ENCODE assay signal across 11 cellular contexts in the genomic region with DNA sequence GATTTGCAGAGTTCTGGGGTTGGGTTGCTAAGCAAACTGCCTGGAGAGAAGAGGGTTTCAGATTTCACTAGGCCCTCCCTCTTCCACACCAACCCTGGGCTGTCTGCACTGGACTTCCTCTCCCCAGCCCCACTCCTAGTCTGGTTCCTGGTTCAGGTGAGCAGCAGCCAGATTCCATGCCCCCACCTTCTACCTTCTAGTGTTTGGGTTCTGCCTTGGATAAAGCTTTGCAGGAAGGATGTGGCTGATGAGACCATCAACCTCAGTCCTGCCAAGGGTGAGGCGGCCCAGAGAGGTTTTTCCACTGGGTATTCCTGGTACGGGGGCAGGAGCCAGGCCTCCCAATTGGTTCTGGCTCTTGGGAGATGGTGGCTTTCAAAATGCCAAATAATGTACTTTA.
DNase-seq lines count a peak whose midpoint lies in the region; ATAC-seq and TF ChIP-seq lines count a peak whose summit lies in the region.
"Had no signal": no experiment of that assay in that cellular context is flagged by ENCODE, and none has a peak within 500 bp of the region (broad histone marks: within the 10 kb centered on the region; RNA-seq: fewer than 3 reads in every experiment).

No MANE protein-coding gene starts in this region.

- H3K4me1 ChIP-seq in HCT116 (ENCODE audit: control insufficient read depth in 1 of 2, insufficient read depth in 2 of 2, low read length in 2 of 2) (peaks cover 20 to 53% of the 10 kb centered on the region in 2 experiments), uterus (no peaks in the 10 kb centered on the region)

- H3K27me3 ChIP-seq in HCT116 (ENCODE audit: insufficient read depth, low read length) (no peaks in the 10 kb centered on the region), WERI-Rb-1 (ENCODE audit: insufficient read depth, low read depth, severe bottlenecking) (no peaks in the 10 kb centered on the region), uterus (no peaks in the 10 kb centered on the region)

- TF ChIP-seq POLR2A in HCT116 (IDR thresholded peaks at IDR 0.05; ENCODE audit: borderline replicate concordance, extremely low read depth, insufficient read depth, insufficient read length) (no peak), lower leg skin (IDR thresholded peaks at IDR 0.05) (no peak), uterus (IDR thresholded peaks at IDR 0.05) (no peak)

- intact Hi-C loops in HCT116 (cut with micrococcal nuclease), result loop anchor here (5.0 kb wide), 1 partner anchor 759 kb away; a partner anchor contains a TSS
- intact Hi-C loops in lower leg skin (cut with DNase I; ENCODE audit: low total_unique reads), result no loop called here
- intact Hi-C loops in uterus (cut with DNase I; ENCODE audit: low total_unique reads), result no loop called here

- H3K27ac Mint-ChIP-seq in T-cell, result peak overlapping the region in 1 of 2 donors; percentile 22

- ATAC-seq in HCT116 (peak; percentile 57; the same call in 1 of the 2 replicates), T-cell (replicated peaks in 1 of 4) (no peak)

- H3K36me3 Mint-ChIP-seq in T-cell, result peaks cover 11% of the 10 kb centered on the region

- H3K36me3 ChIP-seq in HCT116 (ENCODE audit: control insufficient read depth in 1 of 2, insufficient read depth in 2 of 2, low read length in 2 of 2), result peaks cover 0 to under 1% of the 10 kb centered on the region in 2 experiments; a peak in 1 of 4 replicates
- peaks cover 13% of the 10 kb centered on the region for H3K36me3 ChIP-seq in WERI-Rb-1
- H3K36me3 ChIP-seq in uterus, result no peaks in the 10 kb centered on the region

- H4K20me1 ChIP-seq in HCT116 (ENCODE audit: insufficient read depth), result no peaks in the 10 kb centered on the region

- no peak overlapping the region for H2AFZ ChIP-seq in HCT116 (ENCODE audit: low read depth, low read length, poor library complexity, severe bottlenecking)

- no peak overlapping the region for H3K9ac ChIP-seq in HCT116 (ENCODE audit: low read length)
- H3K9ac ChIP-seq: KMS-11 had no signal

- DNase-seq in HCT116 (ENCODE audit: low read depth, low spot score), result no peak
- DNase-seq in WERI-Rb-1, result no peak
- peak; percentile 71 for DNase-seq in islet precursor cell
- no peak for DNase-seq in T-cell
- DNase-seq in lower leg skin (ENCODE audit: low spot score in 2 of 2), result no peak
- no peak for DNase-seq in uterus
- no peak for DNase-seq in NCI-H1694 treated with DMSO at 0.1 percent for 48 hours (lab: John Stamatoyannopoulos, UW)
- DNase-seq: amniotic stem cell, Caco-2 had no signal

- no peaks in the 10 kb centered on the region for H3K9me3 Mint-ChIP-seq in T-cell

- no peaks in the 10 kb centered on the region for H3K27me3 Mint-ChIP-seq in T-cell

- peak overlapping the region; percentile 53 for H3K27ac ChIP-seq in 22Rv1
- H3K27ac ChIP-seq in HCT116 (ENCODE audit: low read depth, low read length), result 0 out of 2 replicates have a peak overlapping the region, but pooled peaks have one; percentile 3
- peak overlapping the region; percentile 63 for H3K27ac ChIP-seq in WERI-Rb-1
- no peak overlapping the region for H3K27ac ChIP-seq in uterus
- H3K27ac ChIP-seq: KMS-11 had no signal

- POLR2A ChIA-PET in HCT116 (lab: Charles Lee), result no interaction called here
- POLR2A ChIA-PET in T-cell (lab: Charles Lee), result no interaction called here

- H3K4me2 ChIP-seq in HCT116 (ENCODE audit: low read length), result 0 out of 2 replicates have a peak overlapping the region, but pooled peaks have one; percentile 23
- H3K4me2 ChIP-seq: KMS-11 had no signal

- CTCF ChIA-PET in HCT116 (lab: Charles Lee), result no interaction called here
- CTCF ChIA-PET in T-cell (lab: Charles Lee), result interaction anchor here in 1 of 2 donors (2.0 kb wide), 1 partner anchor 20 kb away, joined by 4 read pairs; no protein-coding TSS in a partner anchor

- no peaks in the 10 kb centered on the region for H3K9me2 ChIP-seq in HCT116 (ENCODE audit: insufficient read depth)

- H3K79me2 ChIP-seq in HCT116 (ENCODE audit: insufficient read depth, low read length), result peaks cover 82% of the 10 kb centered on the region

- TF ChIP-seq CTCF in 22Rv1 (IDR thresholded peaks at IDR 0.05), result no peak
- no peak for TF ChIP-seq CTCF in HCT116 (IDR thresholded peaks at IDR 0.05 in 2 of 3, conservative IDR thresholded peaks at IDR 0.05 in 1 of 3; ENCODE audit: borderline replicate concordance in 1 of 3, insufficient read depth in 1 of 3, low read depth in 2 of 3, low read length in 2 of 3)
- TF ChIP-seq CTCF in WERI-Rb-1 (IDR thresholded peaks at IDR 0.05; ENCODE audit: low read depth, low read length), result no peak
- TF ChIP-seq CTCF in lower leg skin (IDR thresholded peaks at IDR 0.05), result no peak
- no peak for TF ChIP-seq CTCF in uterus (IDR thresholded peaks at IDR 0.05)

- H3K4me1 Mint-ChIP-seq in T-cell, result peaks cover 68 to 86% (median 80%) of the 10 kb centered on the region in 3 donors

- no peak for TF ChIP-seq RAD21 in HCT116 (IDR thresholded peaks at IDR 0.05; ENCODE audit: low read depth)

- H3K4me3 ChIP-seq in HCT116 (replicated peaks in 1 of 2; ENCODE audit: low read depth in 1 of 2, low read length in 2 of 2) (no peak overlapping the region), WERI-Rb-1 (ENCODE audit: low read depth, low read length) (no peak overlapping the region), lower leg skin (ENCODE audit: low read depth, poor library complexity, severe bottlenecking) (no peak overlapping the region), uterus (no peak overlapping the region)

- BruUV-seq in HCT116 (replicated peaks; lab: Mats Ljungman, UMichigan), result no TSS peak

- no peak overlapping the region for H3K4me3 Mint-ChIP-seq in T-cell

- H3K9me3 ChIP-seq in HCT116 (ENCODE audit: control insufficient read depth in 1 of 2, insufficient read depth in 1 of 2, low read depth in 1 of 2, low read length in 2 of 2) (no peaks in the 10 kb centered on the region), WERI-Rb-1 (ENCODE audit: severe bottlenecking) (no peaks in the 10 kb centered on the region), uterus (no peaks in the 10 kb centered on the region)
- H3K9me3 ChIP-seq: Caco-2 had no signal

- 72 to 82% methylated on average over 2 of the region's 2 CpGs for WGBS in lower leg skin, 2 donors

- RAD21 ChIA-PET in HCT116 (lab: Charles Lee; ENCODE audit: low non-redundant PET in 1 of 2, low total read pairs in 2 of 2, uncharacterized antibody in 2 of 2, unreplicated experiment in 2 of 2), result no interaction called here

TF ChIP-seq in HCT116, 20 proteins besides CTCF, POLR2A, EP300 and RAD21:
- no peak for TF ChIP-seq EZH2phosphoT487 (IDR thresholded peaks at IDR 0.05; ENCODE audit: borderline replicate concordance)

Comparison
In these comparisons a context has a peak if more than half of its experiments do, and no peak if none do; other contexts are left out.
1. H3K27ac ChIP-seq: peak in 22Rv1 (single experiment), HCT116 (single experiment) and WERI-Rb-1 (single experiment); none in uterus (0 of 2).